In genomic region chr2:191811807-191812602, GRCh38 we compare ENCODE assay signal across 8 cellular contexts. TPM values are rescaled to one million over a fixed set of nuclear protein-coding genes. Genes with fewer than 3 reads are reported as not detected.
DNase-seq lines count a peak whose midpoint lies in the region; ATAC-seq and TF ChIP-seq lines count a peak whose summit lies in the region.

No MANE protein-coding gene starts in this region.

- H3K27me3 ChIP-seq in skeletal muscle satellite cell (ENCODE audit: control insufficient read depth, insufficient read depth, low read length) = no peaks in the 10 kb centered on the region

- H3K4me3 ChIP-seq in Jurkat, Clone E6-1 (ENCODE audit: low read length) = no peak overlapping the region
- H3K4me3 ChIP-seq in astrocyte of the spinal cord (ENCODE audit: low read depth, low read length) (no peak overlapping the region), skeletal muscle satellite cell (ENCODE audit: low read length) (no peak overlapping the region)

- H3K9me3 ChIP-seq in skeletal muscle satellite cell (replicated peaks; ENCODE audit: low read length) = no peaks in the 10 kb centered on the region

- in situ Hi-C loops in astrocyte of the spinal cord (cut with HindIII; ENCODE audit: low sequenced_read_pairs) = no loop called here

- no peak overlapping the region for H3K9ac ChIP-seq in skeletal muscle satellite cell (ENCODE audit: low read depth, low read length)

- no peaks in the 10 kb centered on the region for H3K36me3 ChIP-seq in skeletal muscle satellite cell (ENCODE audit: insufficient read depth, low read length)

- peaks cover 4% of the 10 kb centered on the region for H3K4me1 ChIP-seq in skeletal muscle satellite cell (ENCODE audit: control insufficient read depth, insufficient read depth, low read length)

- TF ChIP-seq CTCF in astrocyte of the spinal cord (IDR thresholded peaks at IDR 0.05; ENCODE audit: low read depth, low read length) = peak; percentile 81

- peak overlapping the region; percentile 50 for H3K4me2 ChIP-seq in skeletal muscle satellite cell (ENCODE audit: low read length)

- ATAC-seq in GM21576 (IDR thresholded peaks at IDR 0.05; ENCODE audit: unreplicated experiment) = peak; percentile 68

- DNase-seq in GM04503 (ENCODE audit: low read depth) (peak; percentile 16), RPMI7951 (ENCODE audit: low read depth) (peak; percentile 60), astrocyte of the spinal cord (ENCODE audit: low read depth, low spot score) (peak; percentile 80), hypothalamus (lab: John Stamatoyannopoulos, UW) (peak in 41 of 51 donors; percentile 1 to 86 (median 45)), 8988T (no peak)
- peak; percentile 25 for DNase-seq in Jurkat, Clone E6-1 (ENCODE audit: low read depth, low spot score)

RNA-seq across cellular contexts. Expression of gene CAVIN2, which starts 34.9 kb away (rescaled TPM):
- not detected for polyA plus RNA-seq in Jurkat, Clone E6-1 (2012; ENCODE audit: insufficient read depth, insufficient read length)
- total RNA-seq in RPMI7951 (2014; rRNA removed; shearing (Covaris generic)) = not detected in 2 replicates
- total RNA-seq in skeletal muscle satellite cell (2012; rRNA removed) = 19.8 and 32.8 TPM in 2 replicates
